6 cellular contexts compared by ENCODE assay signal in the genomic region with DNA sequence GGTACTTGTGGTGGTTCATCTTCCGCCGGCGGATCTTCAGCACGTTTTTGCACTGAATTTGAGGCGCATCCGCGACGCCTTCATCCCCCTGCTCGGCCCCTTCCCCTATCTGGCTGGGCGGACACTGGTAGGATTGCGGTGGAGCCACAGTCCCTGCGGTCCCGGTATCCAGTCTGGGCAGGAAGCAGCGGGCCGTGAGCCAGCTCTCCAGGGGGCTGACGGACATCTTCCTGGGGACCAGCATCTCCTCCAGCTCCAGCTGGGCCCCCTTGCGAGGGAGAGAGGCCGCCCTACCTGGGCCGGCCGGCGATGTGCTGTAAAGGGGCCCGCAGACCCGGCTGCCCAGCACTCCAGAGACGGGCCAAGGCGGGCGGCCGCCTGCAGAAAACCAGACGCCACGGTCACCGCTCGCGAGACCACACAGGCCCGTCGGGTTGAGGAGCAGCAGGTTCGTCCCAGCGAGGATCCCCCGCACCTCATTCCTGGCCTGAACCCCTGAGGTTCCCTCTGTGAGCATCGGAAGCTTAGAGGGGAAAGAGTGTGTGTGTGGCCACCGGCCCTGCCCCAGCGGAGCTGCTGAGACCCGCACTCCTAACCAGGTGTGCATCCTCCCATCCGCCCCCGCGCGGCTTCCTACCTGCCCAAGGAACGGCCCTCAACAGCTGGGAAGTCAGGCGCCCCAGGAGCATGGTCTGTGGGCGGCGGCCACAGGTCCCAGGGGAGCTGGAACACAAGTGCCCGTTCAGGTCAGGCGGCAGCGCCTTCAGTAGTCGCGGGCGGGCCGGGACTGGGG. TPM values are rescaled to one million over a fixed set of nuclear protein-coding genes. Genes with fewer than 3 reads are reported as not detected.
DNase-seq lines count a peak whose midpoint lies in the region; ATAC-seq lines count a peak whose summit lies in the region.

No MANE protein-coding gene starts in this region.

- CTCF ChIA-PET in activated CD4-positive, alpha-beta T cell treated with anti-CD3 and anti-CD28 coated beads for 36 hours (lab: Charles Lee), result interaction anchor here (0.5 to 2.2 kb wide), 5 partner anchors 63 to 1212 kb away, joined by 3 to 9 read pairs (median 3); no protein-coding TSS in a partner anchor

- H3K4me1 ChIP-seq in mucosa of stomach (ENCODE audit: control insufficient read depth, insufficient read depth, low read length), result peaks cover 29% of the 10 kb centered on the region

- H3K27ac Mint-ChIP-seq in activated CD4-positive, alpha-beta T cell treated with anti-CD3 and anti-CD28 coated beads for 36 hours, result peak overlapping the region; percentile 37
- peak overlapping the region; percentile 90 for H3K27ac Mint-ChIP-seq in activated naive CD8-positive, alpha-beta T cell treated with anti-CD3 and anti-CD28 coated beads, Interleukin-2, amount 50 U/mL, for 24 hours

- peak overlapping the region; percentile 74 for H3K4me3 ChIP-seq in mucosa of stomach (ENCODE audit: low read length)

- H3K4me3 Mint-ChIP-seq in activated CD4-positive, alpha-beta T cell treated with anti-CD3 and anti-CD28 coated beads for 36 hours, result peak overlapping the region; percentile 87
- peak overlapping the region; percentile 85 for H3K4me3 Mint-ChIP-seq in activated naive CD8-positive, alpha-beta T cell treated with anti-CD3 and anti-CD28 coated beads, Interleukin-2, amount 50 U/mL, for 24 hours

- H3K36me3 Mint-ChIP-seq in activated CD4-positive, alpha-beta T cell treated with anti-CD3 and anti-CD28 coated beads for 36 hours (ENCODE audit: low read depth), result peaks cover 9% of the 10 kb centered on the region
- peaks cover 2% of the 10 kb centered on the region for H3K36me3 Mint-ChIP-seq in activated naive CD8-positive, alpha-beta T cell treated with anti-CD3 and anti-CD28 coated beads, Interleukin-2, amount 50 U/mL, for 24 hours (ENCODE audit: low read depth)

- H3K36me3 ChIP-seq in mucosa of stomach (ENCODE audit: control insufficient read depth, insufficient read depth, low read length), result no peaks in the 10 kb centered on the region

- DNase-seq in activated CD4-positive, alpha-beta T cell treated with anti-CD3 and anti-CD28 coated beads for 36 hours, result peak; percentile 47
- DNase-seq in activated CD4-positive, alpha-beta T cell treated with anti-CD3 and anti-CD28 coated beads, Interleukin-2, amount 50 U/mL, for 4 hours, result no peak
- DNase-seq in activated naive CD8-positive, alpha-beta T cell treated with anti-CD3 and anti-CD28 coated beads, Interleukin-2, amount 50 U/mL, for 24 hours, result peak; percentile 23
- DNase-seq in effector CD8-positive, alpha-beta T cell (lab: John Stamatoyannopoulos, UW), result no peak

- H3K4me1 Mint-ChIP-seq in activated CD4-positive, alpha-beta T cell treated with anti-CD3 and anti-CD28 coated beads for 36 hours, result peaks cover 27% of the 10 kb centered on the region
- peaks cover 36% of the 10 kb centered on the region for H3K4me1 Mint-ChIP-seq in activated naive CD8-positive, alpha-beta T cell treated with anti-CD3 and anti-CD28 coated beads, Interleukin-2, amount 50 U/mL, for 24 hours

- H3K27me3 ChIP-seq in mucosa of stomach (ENCODE audit: control insufficient read depth, insufficient read depth, low read length), result no peaks in the 10 kb centered on the region

- POLR2A ChIA-PET in activated CD4-positive, alpha-beta T cell treated with anti-CD3 and anti-CD28 coated beads for 36 hours (lab: Charles Lee), result no interaction called here

- ATAC-seq in activated CD4-positive, alpha-beta T cell treated with anti-CD3 and anti-CD28 coated beads for 36 hours, result no peak
- no peak for ATAC-seq in activated naive CD8-positive, alpha-beta T cell treated with anti-CD3 and anti-CD28 coated beads, Interleukin-2, amount 50 U/mL, for 24 hours
- ATAC-seq in GM19035 (IDR thresholded peaks at IDR 0.05; ENCODE audit: unreplicated experiment), result no peak

- H3K9ac ChIP-seq in mucosa of stomach (ENCODE audit: low read length), result peak overlapping the region; percentile 92

- intact Hi-C loops in activated CD4-positive, alpha-beta T cell treated with anti-CD3 and anti-CD28 coated beads for 36 hours (cut with DNase I, micrococcal nuclease), result loop anchor here (2.0 kb wide), 3 partner anchors 49 to 285 kb away; partner anchors contain the start of genes CDK11B (in 1 of the 2), CPTP (in 1 of the 2), INTS11 (in 1 of the 2) and PUSL1 (in 1 of the 2)

- no peaks in the 10 kb centered on the region for H3K9me3 ChIP-seq in mucosa of stomach (ENCODE audit: control insufficient read depth, low read length)

- H3K27me3 Mint-ChIP-seq in activated CD4-positive, alpha-beta T cell treated with anti-CD3 and anti-CD28 coated beads for 36 hours, result no peaks in the 10 kb centered on the region
- H3K27me3 Mint-ChIP-seq in activated naive CD8-positive, alpha-beta T cell treated with anti-CD3 and anti-CD28 coated beads, Interleukin-2, amount 50 U/mL, for 24 hours, result no peaks in the 10 kb centered on the region

- no peaks in the 10 kb centered on the region for H3K9me3 Mint-ChIP-seq in activated CD4-positive, alpha-beta T cell treated with anti-CD3 and anti-CD28 coated beads for 36 hours (ENCODE audit: low read depth)
- H3K9me3 Mint-ChIP-seq in activated naive CD8-positive, alpha-beta T cell treated with anti-CD3 and anti-CD28 coated beads, Interleukin-2, amount 50 U/mL, for 24 hours, result no peaks in the 10 kb centered on the region

RNA-seq across cellular contexts. Expression of gene AURKAIP1, which starts 0.7 kb away (rescaled TPM):
- 100 to 1,000 TPM in 1 of 2 experiments, 10 to 100 TPM in 1; 89.5 to 117 TPM for total RNA-seq in activated CD4-positive, alpha-beta T cell treated with anti-CD3 and anti-CD28 coated beads for 36 hours

RNA-seq across cellular contexts. Expression of gene MXRA8, which starts 15.9 kb away (rescaled TPM):
- total RNA-seq in activated CD4-positive, alpha-beta T cell treated with anti-CD3 and anti-CD28 coated beads for 36 hours, result under 1 TPM; 0.25 to 0.49 TPM

RNA-seq across cellular contexts. Expression of gene CCNL2, which starts 24.9 kb away (rescaled TPM):
- total RNA-seq in activated CD4-positive, alpha-beta T cell treated with anti-CD3 and anti-CD28 coated beads for 36 hours, result 10 to 100 TPM; 73.6 to 89.7 TPM

RNA-seq across cellular contexts. Expression of gene DVL1, which starts 25.0 kb away (rescaled TPM):
- 10 to 100 TPM; 35.3 to 35.5 TPM for total RNA-seq in activated CD4-positive, alpha-beta T cell treated with anti-CD3 and anti-CD28 coated beads for 36 hours

RNA-seq across cellular contexts. Expression of gene MRPL20, which starts 32.8 kb away (rescaled TPM):
- 100 to 1,000 TPM; 126 to 143 TPM for total RNA-seq in activated CD4-positive, alpha-beta T cell treated with anti-CD3 and anti-CD28 coated beads for 36 hours

Comparison
In these comparisons a context has a peak if more than half of its experiments do, and no peak if none do; other contexts are left out.
1. DNase-seq: peak in activated CD4-positive, alpha-beta T cell treated with anti-CD3 and anti-CD28 coated beads for 36 hours (single experiment) and activated naive CD8-positive, alpha-beta T cell treated with anti-CD3 and anti-CD28 coated beads, Interleukin-2, amount 50 U/mL, for 24 hours (single experiment); none in activated CD4-positive, alpha-beta T cell treated with anti-CD3 and anti-CD28 coated beads, Interleukin-2, amount 50 U/mL, for 4 hours (0 of 2) and effector CD8-positive, alpha-beta T cell (single experiment).